8 cellular contexts compared by ENCODE assay signal in the genomic region with DNA sequence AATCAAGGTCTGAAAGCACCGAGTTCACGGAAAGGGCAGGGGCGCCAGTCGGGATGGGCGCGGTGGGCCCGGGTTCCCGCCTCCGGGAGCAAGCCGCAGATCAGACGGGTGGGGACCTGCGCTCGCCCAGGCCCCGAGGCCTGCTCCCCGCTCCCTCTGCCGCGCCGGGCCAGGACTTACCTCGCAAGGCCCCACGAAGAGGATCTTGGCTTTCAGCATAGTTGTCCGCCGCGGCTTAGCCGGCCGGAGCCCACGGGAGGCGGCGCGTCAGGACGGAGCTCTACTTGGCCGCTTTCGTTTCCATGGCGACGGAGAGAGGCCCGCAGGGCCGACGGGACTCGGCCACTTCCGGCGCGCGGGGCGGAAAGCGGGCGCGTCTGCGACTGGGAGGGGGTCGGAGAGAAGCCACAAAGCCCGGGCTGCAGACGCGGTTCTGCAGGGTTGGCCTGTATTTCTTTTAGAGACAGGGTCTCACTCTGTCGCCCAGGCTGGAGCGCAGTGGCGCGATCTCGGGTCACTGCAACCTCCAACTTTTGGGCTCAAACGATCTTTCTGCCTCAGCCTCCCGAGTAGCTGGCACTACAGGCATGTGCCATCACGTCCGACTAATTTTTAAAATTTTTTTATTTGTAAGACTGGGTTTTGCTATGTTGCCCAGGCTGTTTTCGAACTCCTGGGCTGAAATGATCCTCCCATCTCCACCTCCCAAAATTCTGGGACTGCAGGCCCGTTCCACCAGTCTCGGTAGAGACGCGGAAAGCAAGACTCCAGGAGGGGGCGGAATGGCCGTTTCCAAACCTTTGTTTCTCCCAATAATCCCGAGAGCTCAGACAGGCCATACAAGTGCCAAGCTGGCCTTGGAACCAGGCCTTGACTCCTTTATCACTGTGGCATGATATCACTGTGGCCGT. TPM values are rescaled to one million over a fixed set of nuclear protein-coding genes. Genes with fewer than 3 reads are reported as not detected.
DNase-seq lines count a peak whose midpoint lies in the region; ATAC-seq lines count a peak whose summit lies in the region.

A gene (minus strand): TSS at position 322 of the 911 bp plus-strand sequence. CDS start 103 bp downstream, at position 219.

- DNase-seq in DMS153 (lab: John Stamatoyannopoulos, UW) = peak; percentile 77
- peak; percentile 74 for DNase-seq in Jurkat, Clone E6-1 (ENCODE audit: low read depth, low spot score)
- DNase-seq in OCI-M2 (lab: John Stamatoyannopoulos, UW; ENCODE audit: unreplicated experiment) = peak; percentile 9
- peak; percentile 76 for DNase-seq in activated T-cell treated with anti-CD3 and anti-CD28 coated beads, Interleukin-2, amount 50 U/mL, for 4 hours
- peak; percentile 71 for DNase-seq in stimulated activated CD8-positive, alpha-beta memory T cell treated with anti-CD3 and anti-CD28 coated beads, Interleukin-7, amount 100 ng/mL, for 24 hours (ENCODE audit: low read depth)

- H3K27me3 Mint-ChIP-seq in activated T-cell treated with anti-CD3 and anti-CD28 coated beads, Interleukin-2, amount 50 U/mL, for 4 hours (ENCODE audit: low read depth) = no peaks in the 10 kb centered on the region

- peak within 1 kb of the TSS; percentile 79 for H3K4me3 ChIP-seq in Jurkat, Clone E6-1 (ENCODE audit: low read length)
- peak within 1 kb of the TSS; percentile 75 to 98 for H3K4me3 ChIP-seq in muscle layer of duodenum (ENCODE audit: low read depth in 1 of 2, low read length in 2 of 2)

- peaks cover 0 to 12% of the 10 kb centered on the region in 2 donors for H3K4me1 ChIP-seq in muscle layer of duodenum (ENCODE audit: control insufficient read depth in 1 of 2, insufficient read depth in 2 of 2, low read length in 2 of 2)

- peaks cover 7% of the 10 kb centered on the region for H3K4me1 Mint-ChIP-seq in activated T-cell treated with anti-CD3 and anti-CD28 coated beads, Interleukin-2, amount 50 U/mL, for 4 hours (ENCODE audit: low read depth)

- H3K4me3 Mint-ChIP-seq in activated T-cell treated with anti-CD3 and anti-CD28 coated beads, Interleukin-2, amount 50 U/mL, for 4 hours = peak within 1 kb of the TSS; percentile 90

- H3K27me3 ChIP-seq in muscle layer of duodenum (ENCODE audit: low read depth, low read length) = no peaks in the 10 kb centered on the region

- H3K9me3 ChIP-seq in muscle layer of duodenum (ENCODE audit: control insufficient read depth in 1 of 2, low read length in 2 of 2) = no peaks in the 10 kb centered on the region

- peaks cover 0 to 6% of the 10 kb centered on the region in 2 donors for H3K36me3 ChIP-seq in muscle layer of duodenum (ENCODE audit: control insufficient read depth in 1 of 2, insufficient read depth in 2 of 2, low read length in 2 of 2)

- peak; percentile 96 for ATAC-seq in GM21529 (IDR thresholded peaks at IDR 0.05; ENCODE audit: unreplicated experiment)
- peak; percentile 98 to 99 for ATAC-seq in activated T-cell treated with anti-CD3 and anti-CD28 coated beads, Interleukin-2, amount 50 U/mL, for 4 hours
- ATAC-seq in esophagus mucosa = peak; percentile 93

- no peaks in the 10 kb centered on the region for H3K36me3 Mint-ChIP-seq in activated T-cell treated with anti-CD3 and anti-CD28 coated beads, Interleukin-2, amount 50 U/mL, for 4 hours (ENCODE audit: insufficient read depth)

- no peaks in the 10 kb centered on the region for H3K9me3 Mint-ChIP-seq in activated T-cell treated with anti-CD3 and anti-CD28 coated beads, Interleukin-2, amount 50 U/mL, for 4 hours

- H3K27ac ChIP-seq in muscle layer of duodenum (ENCODE audit: low read length) = no peak within 1 kb of the TSS

RNA-seq across cellular contexts. Expression of the gene that starts here (rescaled TPM):
- polyA plus RNA-seq in Jurkat, Clone E6-1 (2012; ENCODE audit: insufficient read depth, insufficient read length) = 48.0 TPM
- total RNA-seq in activated T-cell treated with anti-CD3 and anti-CD28 coated beads, Interleukin-2, amount 50 U/mL, for 4 hours = 10 to 100 TPM in 1 of 3 donors, 1 to 10 TPM in 2; 7.7 to 10.7 (median 8.3) TPM
- 10.4 TPM for total RNA-seq in esophagus mucosa

Comparison
In these comparisons a context has a peak if more than half of its experiments do, and no peak if none do; other contexts are left out.
1. DNase-seq: peak in every context shown above with its lines; median percentile 77 in DMS153; 76 in activated T-cell treated with anti-CD3 and anti-CD28 coated beads, Interleukin-2, amount 50 U/mL, for 4 hours; 74 in Jurkat, Clone E6-1; 71 in stimulated activated CD8-positive, alpha-beta memory T cell treated with anti-CD3 and anti-CD28 coated beads, Interleukin-7, amount 100 ng/mL, for 24 hours; 9 in OCI-M2.